12 cellular contexts compared by ENCODE assay signal in the genomic region with DNA sequence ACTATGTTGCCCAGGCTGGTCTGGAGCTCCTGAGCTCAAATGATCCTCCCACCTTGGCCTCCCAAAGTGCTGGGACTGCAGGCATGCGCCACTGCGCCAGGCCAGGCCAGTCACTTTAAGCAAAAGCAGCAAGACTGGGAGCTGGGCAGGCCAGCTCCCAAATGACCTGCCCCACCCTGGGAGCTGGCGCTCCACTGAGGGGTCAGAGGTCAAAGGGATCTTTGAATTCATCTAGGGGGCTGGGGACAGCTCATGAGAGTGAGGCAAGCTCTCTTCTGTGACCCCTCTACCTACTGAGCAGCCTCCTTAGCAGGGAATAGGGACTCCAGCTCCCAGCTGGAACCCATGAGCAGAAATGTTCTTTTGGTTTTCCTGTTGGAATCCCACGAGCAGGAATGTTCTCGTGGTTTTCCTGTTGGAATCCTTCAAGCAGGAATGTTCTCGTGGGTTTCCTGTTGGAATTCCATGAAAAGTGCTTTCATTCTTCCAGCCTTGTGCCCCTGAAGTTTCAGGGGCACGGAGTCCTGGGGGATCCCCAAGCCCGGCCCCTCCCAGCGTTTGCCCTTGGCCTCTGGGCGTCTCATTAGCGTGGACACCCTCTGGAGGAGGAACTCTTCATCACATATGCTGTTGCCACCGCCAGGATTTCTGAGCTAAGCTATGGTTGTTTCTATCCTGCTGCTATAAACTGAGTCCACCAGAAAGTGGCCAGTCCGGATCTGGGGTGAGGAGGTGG.
A peak's percentile ranks its signal among the peaks of the same experiment; 100 is the strongest.
DNase-seq lines count a peak whose midpoint lies in the region; ATAC-seq and TF ChIP-seq lines count a peak whose summit lies in the region.
"Had no signal": no experiment of that assay in that cellular context is flagged by ENCODE, and none has a peak within 500 bp of the region (broad histone marks: within the 10 kb centered on the region; RNA-seq: fewer than 3 reads in every experiment).

No MANE protein-coding gene starts in this region.

- H3K9ac ChIP-seq in Loucy (ENCODE audit: low read depth, low read length, poor library complexity, severe bottlenecking): peak overlapping the region; percentile 25

- no peak for ATAC-seq in HG02623 (IDR thresholded peaks at IDR 0.05; ENCODE audit: unreplicated experiment)
- ATAC-seq: stimulated activated naive B cell treated with anti-CD40 and anti-IgM and Interleukin-4, amounts not matched to agents 10 μg/mL and 1 μg/mL and 100 μg/mL, for 72 hours had no signal

- H3K4me3 Mint-ChIP-seq in nephron: no peak overlapping the region
- H3K4me3 Mint-ChIP-seq: activated naive CD8-positive, alpha-beta T cell; stimulated activated naive B cell treated with anti-CD40 and anti-IgM and Interleukin-4, amounts not matched to agents 10 μg/mL and 1 μg/mL and 100 μg/mL, for 72 hours had no signal

- no peaks in the 10 kb centered on the region for H3K36me3 Mint-ChIP-seq in nephron (ENCODE audit: low read depth)
- H3K36me3 Mint-ChIP-seq: activated naive CD8-positive, alpha-beta T cell had no signal

- no peaks in the 10 kb centered on the region for H3K36me3 ChIP-seq in Loucy (ENCODE audit: insufficient read depth, low read length)

- peaks cover 4% of the 10 kb centered on the region for H3K27me3 Mint-ChIP-seq in nephron (ENCODE audit: low read depth)
- H3K27me3 Mint-ChIP-seq: activated naive CD8-positive, alpha-beta T cell; stimulated activated naive B cell treated with anti-CD40 and anti-IgM and Interleukin-4, amounts not matched to agents 10 μg/mL and 1 μg/mL and 100 μg/mL, for 72 hours had no signal

- H3K9me3 Mint-ChIP-seq in nephron: peaks cover 7% of the 10 kb centered on the region

- H2AFZ ChIP-seq in Loucy (ENCODE audit: low read length): no peak overlapping the region

- H3F3A ChIP-seq in Loucy (ENCODE audit: low read depth): no peaks in the 10 kb centered on the region

- peaks cover 50% of the 10 kb centered on the region for H3K4me1 ChIP-seq in Loucy (ENCODE audit: insufficient read depth, low read length, poor library complexity, severe bottlenecking)

- TF ChIP-seq CTCF in Loucy (conservative IDR thresholded peaks at IDR 0.05; ENCODE audit: low read length) (no peak), fibroblast of mammary gland (conservative IDR thresholded peaks at IDR 0.05; ENCODE audit: control insufficient read depth, insufficient read depth, low read depth, low read length) (no peak), nephron (IDR thresholded peaks at IDR 0.05; ENCODE audit: unreplicated experiment in 3 of 3) (no peak)

- peaks cover 26% of the 10 kb centered on the region for H3K4me1 Mint-ChIP-seq in nephron

- no peaks in the 10 kb centered on the region for H3K27me3 ChIP-seq in Loucy (ENCODE audit: insufficient read depth, low read length, poor library complexity, severe bottlenecking)

- H3K9me3 ChIP-seq in Loucy (ENCODE audit: insufficient read depth, low read depth, low read length): no peaks in the 10 kb centered on the region

- no peaks in the 10 kb centered on the region for H3K9me2 ChIP-seq in Loucy (replicated peaks; ENCODE audit: low read depth, low read length)

- no peaks in the 10 kb centered on the region for H4K20me1 ChIP-seq in Loucy (ENCODE audit: insufficient read depth, low read length, poor library complexity, severe bottlenecking)

- no peaks in the 10 kb centered on the region for H3K79me2 ChIP-seq in Loucy (ENCODE audit: insufficient read depth, low read length)

- H3K4me3 ChIP-seq in Loucy (ENCODE audit: low read length, poor library complexity, severe bottlenecking): no peak overlapping the region
- H3K4me3 ChIP-seq in fibroblast of mammary gland (ENCODE audit: control insufficient read depth, low read depth, low read length): no peak overlapping the region

- DNase-seq in A172 (ENCODE audit: low spot score) (peak; percentile 59), fibroblast of mammary gland (ENCODE audit: low read depth) (peak; percentile 71), NCI-H345 (lab: John Stamatoyannopoulos, UW) (no peak), NCI-H2107 treated with DMSO at 0.1 percent for 48 hours (lab: John Stamatoyannopoulos, UW; ENCODE audit: unreplicated experiment) (no peak), Ammon's horn (ENCODE audit: low spot score) (no peak)
- DNase-seq: Kasumi-1; NCI-H69; stimulated activated naive B cell treated with anti-CD40 and anti-IgM and Interleukin-4, amounts not matched to agents 10 μg/mL and 1 μg/mL and 100 μg/mL, for 72 hours had no signal

- peak overlapping the region in 2 of 3 experiments; percentile 38 to 70 for H3K27ac Mint-ChIP-seq in nephron
- H3K27ac Mint-ChIP-seq: activated naive CD8-positive, alpha-beta T cell; stimulated activated naive B cell treated with anti-CD40 and anti-IgM and Interleukin-4, amounts not matched to agents 10 μg/mL and 1 μg/mL and 100 μg/mL, for 72 hours had no signal

- H3K4me2 ChIP-seq in Loucy (ENCODE audit: low read depth, low read length, poor library complexity, severe bottlenecking): no peak overlapping the region

Comparison
In these comparisons a context has a peak if more than half of its experiments do, and no peak if none do; other contexts are left out.
1. DNase-seq: peak in A172 (single experiment) and fibroblast of mammary gland (single experiment); none in NCI-H345 (single experiment), NCI-H2107 treated with DMSO at 0.1 percent for 48 hours (single experiment) and Ammon's horn (single experiment).